Comparison of ENCODE assay signal across 16 cellular contexts in the genomic region with DNA sequence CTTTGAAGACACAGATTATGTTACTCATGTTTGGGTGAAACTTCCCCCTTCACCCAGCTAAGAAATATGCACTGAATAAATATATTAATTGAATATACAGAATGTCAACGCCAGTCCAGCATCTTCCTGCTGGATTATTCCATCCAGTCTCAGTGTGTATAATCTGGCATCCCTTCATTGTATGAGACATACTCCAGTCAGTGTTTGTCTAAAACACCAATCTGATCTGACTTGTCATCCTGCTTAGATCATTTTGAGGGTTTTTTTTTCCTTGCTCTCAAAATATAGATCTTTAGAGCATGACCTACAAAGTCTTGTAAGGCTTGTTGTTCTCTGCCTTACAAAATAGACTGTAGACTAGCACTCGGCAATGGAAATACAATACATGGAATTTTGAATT.
A peak's percentile ranks its signal among the peaks of the same experiment; 100 is the strongest.
DNase-seq lines count a peak whose midpoint lies in the region; ATAC-seq and TF ChIP-seq lines count a peak whose summit lies in the region.
"Had no signal": no experiment of that assay in that cellular context is flagged by ENCODE, and none has a peak within 500 bp of the region (broad histone marks: within the 10 kb centered on the region; RNA-seq: fewer than 3 reads in every experiment).

No MANE protein-coding gene starts in this region.

- no peak overlapping the region for H2BK120ac ChIP-seq in IMR-90 (ENCODE audit: low read depth, low read length)

- peak overlapping the region; percentile 20 for H3K27ac Mint-ChIP-seq in memory B cell
- no peak overlapping the region for H3K27ac Mint-ChIP-seq in activated CD8-positive, alpha-beta memory T cell treated with anti-CD3 and anti-CD28 coated beads, Interleukin-2, amount 10 ng/mL, durations not matched to agents 7 days and 5 days
- H3K27ac Mint-ChIP-seq: CD8-positive, alpha-beta T cell had no signal

- no peak overlapping the region for H3K18ac ChIP-seq in IMR-90 (ENCODE audit: low read depth, low read length)

- POLR2A ChIA-PET in IMR-90 (lab: Charles Lee; ENCODE audit: unreplicated experiment): no interaction called here

- H4K91ac ChIP-seq in IMR-90 (ENCODE audit: insufficient read depth, low read depth, low read length): no peak overlapping the region

- no peak overlapping the region for H2BK15ac ChIP-seq in IMR-90 (ENCODE audit: low read depth, low read length)

- no peak overlapping the region for H4K5ac ChIP-seq in IMR-90 (ENCODE audit: low read depth, low read length)

- H3K4me2 ChIP-seq in IMR-90 (ENCODE audit: low read depth, low read length): no peak overlapping the region
- H3K4me2 ChIP-seq: PC-9 had no signal

- peak; percentile 86 for ATAC-seq in IMR-90 (ENCODE audit: low read depth)
- no peak for ATAC-seq in memory B cell (ENCODE audit: low read depth)
- no peak for ATAC-seq in GM18867 (IDR thresholded peaks at IDR 0.05; ENCODE audit: unreplicated experiment)
- no peak for ATAC-seq in activated CD8-positive, alpha-beta memory T cell treated with anti-CD3 and anti-CD28 coated beads, Interleukin-2, amount 10 ng/mL, durations not matched to agents 7 days and 5 days
- ATAC-seq: CD8-positive, alpha-beta T cell had no signal

- peaks cover 2% of the 10 kb centered on the region for H3K36me3 Mint-ChIP-seq in memory B cell
- no peaks in the 10 kb centered on the region for H3K36me3 Mint-ChIP-seq in activated CD8-positive, alpha-beta memory T cell treated with anti-CD3 and anti-CD28 coated beads, Interleukin-2, amount 10 ng/mL, durations not matched to agents 7 days and 5 days
- H3K36me3 Mint-ChIP-seq: CD8-positive, alpha-beta T cell had no signal

- no peak overlapping the region for H3K14ac ChIP-seq in IMR-90 (replicated peaks; ENCODE audit: low read depth, low read length)

- H2BK20ac ChIP-seq in IMR-90 (ENCODE audit: low read depth, low read length): no peak overlapping the region

- H3K27ac ChIP-seq in IMR-90 (ENCODE audit: insufficient read depth, low read length) (no peak overlapping the region), brain microvascular endothelial cell (peak overlapping the region; percentile 55), suprapubic skin (no peak overlapping the region)
- H3K27ac ChIP-seq: PC-9, SK-N-MC had no signal

- no peak overlapping the region for H2BK5ac ChIP-seq in IMR-90 (ENCODE audit: low read depth, low read length, poor library complexity, severe bottlenecking)

- TF ChIP-seq EP300 in suprapubic skin (IDR thresholded peaks at IDR 0.05): no peak

- no peaks in the 10 kb centered on the region for H3K9me3 Mint-ChIP-seq in memory B cell
- no peaks in the 10 kb centered on the region for H3K9me3 Mint-ChIP-seq in activated CD8-positive, alpha-beta memory T cell treated with anti-CD3 and anti-CD28 coated beads, Interleukin-2, amount 10 ng/mL, durations not matched to agents 7 days and 5 days (ENCODE audit: low read depth)
- H3K9me3 Mint-ChIP-seq: CD8-positive, alpha-beta T cell had no signal

- H3K79me1 ChIP-seq in IMR-90 (ENCODE audit: low read depth in 1 of 2, low read length in 2 of 2): no peaks in the 10 kb centered on the region

- in situ Hi-C loops in IMR-90 (cut with MboI; ENCODE audit: low sequenced_read_pairs) (no loop called here), brain microvascular endothelial cell (cut with HindIII; ENCODE audit: low pct_ligation_motif_present, low sequenced_read_pairs) (no loop called here)

- intact Hi-C loops in IMR-90 (cut with micrococcal nuclease): no loop called here

- H4K20me1 ChIP-seq in IMR-90 (ENCODE audit: insufficient read depth, low read length): no peaks in the 10 kb centered on the region

- no peaks in the 10 kb centered on the region for H3K36me3 ChIP-seq in IMR-90 (ENCODE audit: control insufficient read depth, insufficient read depth, low read length)
- H3K36me3 ChIP-seq in brain microvascular endothelial cell (replicated peaks): no peaks in the 10 kb centered on the region
- no peaks in the 10 kb centered on the region for H3K36me3 ChIP-seq in suprapubic skin
- H3K36me3 ChIP-seq: BE2C, HAP-1 had no signal

- no peak overlapping the region for H3K9ac ChIP-seq in IMR-90 (ENCODE audit: low read depth, low read length)

- H3K27me3 ChIP-seq in IMR-90 (ENCODE audit: control insufficient read depth, insufficient read depth, low read length) (no peaks in the 10 kb centered on the region), brain microvascular endothelial cell (replicated peaks) (no peaks in the 10 kb centered on the region), suprapubic skin (no peaks in the 10 kb centered on the region)
- H3K27me3 ChIP-seq: BE2C had no signal

- no peak overlapping the region for H2AK5ac ChIP-seq in IMR-90 (ENCODE audit: low read depth, low read length)

- H4K8ac ChIP-seq in IMR-90 (ENCODE audit: low read depth in 2 of 2, low read length in 2 of 2): no peak overlapping the region

- BruUV-seq in IMR-90 (replicated peaks; lab: Mats Ljungman, UMichigan): no TSS peak

- DNase-seq in Daoy (ENCODE audit: low read depth) (peak; percentile 25), IMR-90 (peak; percentile 69), brain microvascular endothelial cell (peak; percentile 58), memory B cell (ENCODE audit: low spot score in 2 of 2) (no peak), suprapubic skin (ENCODE audit: low spot score in 2 of 2) (no peak)
- no peak for DNase-seq in activated CD8-positive, alpha-beta memory T cell treated with anti-CD3 and anti-CD28 coated beads, Interleukin-2, amount 10 ng/mL, durations not matched to agents 7 days and 5 days
- no peak for DNase-seq in activated CD8-positive, alpha-beta memory T cell treated with anti-CD3 and anti-CD28 coated beads for 24 hours
- DNase-seq: BE2C; CD8-positive, alpha-beta T cell; NCI-H1092; NCI-H1694; NCI-H2107; PC-9 had no signal

- no peak overlapping the region for H3K23ac ChIP-seq in IMR-90 (ENCODE audit: low read depth, low read length)

- CTCF ChIA-PET in IMR-90 (lab: Yijun Ruan, JAX): no interaction called here
- CTCF ChIA-PET in activated CD8-positive, alpha-beta memory T cell treated with anti-CD3 and anti-CD28 coated beads, Interleukin-2, amount 10 ng/mL, durations not matched to agents 7 days and 5 days (lab: Charles Lee): no interaction called here

- H3K4me1 Mint-ChIP-seq in memory B cell: peaks cover 6% of the 10 kb centered on the region
- no peaks in the 10 kb centered on the region for H3K4me1 Mint-ChIP-seq in activated CD8-positive, alpha-beta memory T cell treated with anti-CD3 and anti-CD28 coated beads, Interleukin-2, amount 10 ng/mL, durations not matched to agents 7 days and 5 days

- TF ChIP-seq CTCF in IMR-90 (conservative IDR thresholded peaks at IDR 0.05; ENCODE audit: low read depth, low read length) (no peak), brain microvascular endothelial cell (IDR thresholded peaks at IDR 0.05; ENCODE audit: low read depth, low read length, missing control alignments) (no peak), suprapubic skin (IDR thresholded peaks at IDR 0.05) (no peak)

- H3K27me3 Mint-ChIP-seq in memory B cell: peaks cover 2% of the 10 kb centered on the region
- H3K27me3 Mint-ChIP-seq in activated CD8-positive, alpha-beta memory T cell treated with anti-CD3 and anti-CD28 coated beads, Interleukin-2, amount 10 ng/mL, durations not matched to agents 7 days and 5 days: peaks cover 3% of the 10 kb centered on the region

- TF ChIP-seq RAD21 in IMR-90 (IDR thresholded peaks at IDR 0.05; ENCODE audit: low read length): no peak

- WGBS in IMR-90 (ENCODE audit: extremely low coverage in 2 of 2, insufficient read length in 1 of 2), 2 experiments: no CpG with 5 or more reads among the region's 2 CpGs
- 85% methylated on average over 2 of the region's 2 CpGs for WGBS in suprapubic skin

- no peaks in the 10 kb centered on the region for H3K9me1 ChIP-seq in IMR-90 (ENCODE audit: insufficient read depth, low read length)

- H3K9me3 ChIP-seq in IMR-90 (ENCODE audit: control insufficient read depth, insufficient read depth, low read length) (no peaks in the 10 kb centered on the region), suprapubic skin (no peaks in the 10 kb centered on the region)
- H3K9me3 ChIP-seq: BE2C, HAP-1 had no signal

- no peak overlapping the region for H3K4me3 ChIP-seq in IMR-90 (ENCODE audit: insufficient read depth, low read depth, low read length)
- H3K4me3 ChIP-seq in brain microvascular endothelial cell (ENCODE audit: low read depth, low read length): no peak overlapping the region
- H3K4me3 ChIP-seq in suprapubic skin: no peak overlapping the region
- H3K4me3 ChIP-seq: HAP-1, PC-9, SK-N-MC had no signal

- H3K4me1 ChIP-seq in IMR-90 (ENCODE audit: control insufficient read depth, insufficient read depth, low read length): no peaks in the 10 kb centered on the region
- no peaks in the 10 kb centered on the region for H3K4me1 ChIP-seq in suprapubic skin
- H3K4me1 ChIP-seq: BE2C had no signal

- dilution Hi-C loops in IMR-90 (cut with HindIII; ENCODE audit: low sequenced_read_pairs, unreplicated experiment): no loop called here

- H3K56ac ChIP-seq in IMR-90 (ENCODE audit: extremely low read depth, insufficient read depth, low read length): no peak overlapping the region

- no peak overlapping the region for H2AK9ac ChIP-seq in IMR-90 (replicated peaks; ENCODE audit: low read depth, low read length, poor library complexity)

- no peak overlapping the region for H2AFZ ChIP-seq in IMR-90 (replicated peaks; ENCODE audit: low read length, poor library complexity)
- H2AFZ ChIP-seq: PC-9 had no signal

- H3K4me3 Mint-ChIP-seq in memory B cell: no peak overlapping the region
- no peak overlapping the region for H3K4me3 Mint-ChIP-seq in activated CD8-positive, alpha-beta memory T cell treated with anti-CD3 and anti-CD28 coated beads, Interleukin-2, amount 10 ng/mL, durations not matched to agents 7 days and 5 days
- H3K4me3 Mint-ChIP-seq: CD8-positive, alpha-beta T cell had no signal

- TF ChIP-seq POLR2A in IMR-90 (IDR thresholded peaks at IDR 0.05; ENCODE audit: low read depth, low read length) (no peak), suprapubic skin (IDR thresholded peaks at IDR 0.05) (no peak)

- H3K4ac ChIP-seq in IMR-90 (ENCODE audit: low read depth, low read length): no peak overlapping the region

TF ChIP-seq in IMR-90, 13 proteins besides CTCF, POLR2A, EP300 and RAD21 (continues in another document):
- TF ChIP-seq BHLHE40 (IDR thresholded peaks at IDR 0.05; ENCODE audit: low read depth, low read length) (no peak), MXI1 (IDR thresholded peaks at IDR 0.05; ENCODE audit: borderline replicate concordance, low read depth, low read length) (no peak), CHD1 (IDR thresholded peaks at IDR 0.05; ENCODE audit: low read depth, low read length) (no peak), FOS (IDR thresholded peaks at IDR 0.05; ENCODE audit: low read depth, low read length) (no peak)
- TF ChIP-seq, protein P1, sequence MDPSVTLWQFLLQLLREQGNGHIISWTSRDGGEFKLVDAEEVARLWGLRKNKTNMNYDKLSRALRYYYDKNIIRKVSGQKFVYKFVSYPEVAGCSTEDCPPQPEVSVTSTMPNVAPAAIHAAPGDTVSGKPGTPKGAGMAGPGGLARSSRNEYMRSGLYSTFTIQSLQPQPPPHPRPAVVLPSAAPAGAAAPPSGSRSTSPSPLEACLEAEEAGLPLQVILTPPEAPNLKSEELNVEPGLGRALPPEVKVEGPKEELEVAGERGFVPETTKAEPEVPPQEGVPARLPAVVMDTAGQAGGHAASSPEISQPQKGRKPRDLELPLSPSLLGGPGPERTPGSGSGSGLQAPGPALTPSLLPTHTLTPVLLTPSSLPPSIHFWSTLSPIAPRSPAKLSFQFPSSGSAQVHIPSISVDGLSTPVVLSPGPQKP (IDR thresholded peaks at IDR 0.05; ENCODE audit: borderline replicate concordance, low read depth, low read length): no peak

Comparison
In these comparisons a context has a peak if more than half of its experiments do, and no peak if none do; other contexts are left out.
1. DNase-seq: peak in Daoy (single experiment), IMR-90 (single experiment) and brain microvascular endothelial cell (single experiment); none in memory B cell (0 of 2), activated CD8-positive, alpha-beta memory T cell treated with anti-CD3 and anti-CD28 coated beads, Interleukin-2, amount 10 ng/mL, durations not matched to agents 7 days and 5 days (single experiment), activated CD8-positive, alpha-beta memory T cell treated with anti-CD3 and anti-CD28 coated beads for 24 hours (single experiment) and suprapubic skin (0 of 2).